12 cellular contexts compared by ENCODE assay signal in genomic region chr11:69926376-69927050, GRCh38.
DNase-seq lines count a peak whose midpoint lies in the region; ATAC-seq, FAIRE-seq and TF ChIP-seq lines count a peak whose summit lies in the region.
"Had no signal": no experiment of that assay in that cellular context is flagged by ENCODE, and none has a peak within 500 bp of the region (broad histone marks: within the 10 kb centered on the region; RNA-seq: fewer than 3 reads in every experiment).

No MANE protein-coding gene starts in this region.

- peak overlapping the region; percentile 14; the same call in 1 of the 2 replicates for H3K23ac ChIP-seq in IMR-90 (ENCODE audit: low read depth, low read length)
- H3K23ac ChIP-seq in H1 (ENCODE audit: insufficient read length) = no peak overlapping the region

- H3K4me1 ChIP-seq in IMR-90 (ENCODE audit: control insufficient read depth, insufficient read depth, low read length) (peaks cover 10% of the 10 kb centered on the region), H1 (replicated peaks in 1 of 4; ENCODE audit: control insufficient read depth in 3 of 4, insufficient read depth in 4 of 4, low read length in 3 of 4) (peaks cover 0 to 3% (median 0%) of the 10 kb centered on the region in 4 experiments; a peak in 1 of 7 replicates), sigmoid colon (peaks cover 0 to 15% (median 11%) of the 10 kb centered on the region in 4 donors)
- H3K4me1 ChIP-seq: SJCRH30 had no signal

- H3K4ac ChIP-seq in IMR-90 (ENCODE audit: low read depth, low read length) (peak overlapping the region; percentile 41), H1 (replicated peaks; ENCODE audit: insufficient read length, low read depth, low read length) (no peak overlapping the region)

- no peak overlapping the region for H4K5ac ChIP-seq in IMR-90 (ENCODE audit: low read depth, low read length)
- no peak overlapping the region for H4K5ac ChIP-seq in H1 (ENCODE audit: insufficient read length, low read depth, low read length)

- H3K4me2 ChIP-seq in IMR-90 (ENCODE audit: low read depth, low read length) (no peak overlapping the region), H1 (ENCODE audit: insufficient read depth in 1 of 2, low read depth in 2 of 2, low read length in 2 of 2) (no peak overlapping the region)

- TF ChIP-seq EP300 in H1 (IDR thresholded peaks at IDR 0.05; ENCODE audit: borderline replicate concordance in 1 of 2, low read depth in 2 of 2, low read length in 2 of 2) (no peak), sigmoid colon (IDR thresholded peaks at IDR 0.05) (no peak)

- H3K56ac ChIP-seq in IMR-90 (ENCODE audit: extremely low read depth, insufficient read depth, low read length) (no peak overlapping the region), H1 (replicated peaks; ENCODE audit: insufficient read length, low read depth, low read length) (no peak overlapping the region)

- H2BK15ac ChIP-seq in IMR-90 (ENCODE audit: low read depth, low read length) = peak overlapping the region; percentile 10; the same call in 1 of the 3 replicates
- H2BK15ac ChIP-seq in H1 (ENCODE audit: low read length) = no peak overlapping the region

- FAIRE-seq in H1 (lab: Jason Lieb, UNC) = no peak
- FAIRE-seq: RCC 7860 had no signal

- H3K4me3 ChIP-seq in AG04450 (ENCODE audit: low read depth, low read length) (no peak overlapping the region), IMR-90 (ENCODE audit: insufficient read depth, low read depth, low read length) (no peak overlapping the region), H1 (ENCODE audit: extremely low read depth in 1 of 4, insufficient read depth in 2 of 4, low read depth in 3 of 4, low read length in 4 of 4) (no peak overlapping the region), sigmoid colon (no peak overlapping the region)
- H3K4me3 ChIP-seq: SJCRH30 had no signal

- H3K9me3 ChIP-seq in AG04450 (ENCODE audit: control insufficient read depth, insufficient read depth, low read length) = peaks cover 10% of the 10 kb centered on the region
- peaks cover 6% of the 10 kb centered on the region for H3K9me3 ChIP-seq in IMR-90 (ENCODE audit: control insufficient read depth, insufficient read depth, low read length)
- 0 out of 4 replicates have a peak, but pooled peaks cover 0 to 2% of the 10 kb centered on the region in 2 experiments for H3K9me3 ChIP-seq in H1 (ENCODE audit: insufficient read depth in 2 of 2, low read depth in 1 of 2, low read length in 1 of 2)
- no peaks in the 10 kb centered on the region for H3K9me3 ChIP-seq in sigmoid colon
- H3K9me3 ChIP-seq: SJCRH30 had no signal

- TF ChIP-seq CTCF in AG04450 (IDR thresholded peaks at IDR 0.05; ENCODE audit: low read depth, low read length) = 0 out of 2 replicates have a peak, but pooled peaks have one; percentile 5
- TF ChIP-seq CTCF in IMR-90 (conservative IDR thresholded peaks at IDR 0.05; ENCODE audit: low read depth, low read length) = no peak
- no peak for TF ChIP-seq CTCF in H1 (IDR thresholded peaks at IDR 0.05; ENCODE audit: control extremely low read depth in 1 of 3, insufficient read depth in 1 of 3, low read depth in 1 of 3, low read length in 3 of 3)
- TF ChIP-seq CTCF in sigmoid colon (IDR thresholded peaks at IDR 0.05) = no peak

- H4K20me1 ChIP-seq in IMR-90 (ENCODE audit: insufficient read depth, low read length) = no peaks in the 10 kb centered on the region
- H4K20me1 ChIP-seq in H1 (replicated peaks in 1 of 2; ENCODE audit: control insufficient read depth in 1 of 2, insufficient read depth in 2 of 2, low read length in 2 of 2) = peaks cover 0 to 2% of the 10 kb centered on the region in 2 experiments

- H2BK20ac ChIP-seq in IMR-90 (ENCODE audit: low read depth, low read length) (peak overlapping the region; percentile 78), H1 (ENCODE audit: low read length) (no peak overlapping the region)

- peaks cover 5% of the 10 kb centered on the region; the same call in 1 of the 2 replicates for H3K9me1 ChIP-seq in IMR-90 (ENCODE audit: insufficient read depth, low read length)

- no peak overlapping the region for H2BK12ac ChIP-seq in H1 (ENCODE audit: low read depth, low read length)

- dilution Hi-C loops in IMR-90 (cut with HindIII; ENCODE audit: low sequenced_read_pairs, unreplicated experiment) = no loop called here

- in situ Hi-C loops in IMR-90 (cut with MboI; ENCODE audit: low sequenced_read_pairs) (no loop called here), ACHN (cut with HindIII; ENCODE audit: low pct_ligation_motif_present, low pct_unique_long_range_greater_than_20kb, low sequenced_read_pairs) (no loop called here)

- ATAC-seq in IMR-90 (ENCODE audit: low read depth) = no peak

- CTCF ChIA-PET in AG04450 (lab: Charles Lee) (interaction anchor here (1.4 to 1.9 kb wide), 2 partner anchors 12 to 16 kb away, joined by 3 to 5 read pairs; no protein-coding TSS in a partner anchor), IMR-90 (lab: Yijun Ruan, JAX) (no interaction called here), H1 (lab: Charles Lee; ENCODE audit: partially characterized antibody) (interaction anchor here (0.7 to 1.4 kb wide), 6 partner anchors 9 to 585 kb away, joined by 3 to 6 read pairs (median 4); no protein-coding TSS in a partner anchor)

- H3K18ac ChIP-seq in IMR-90 (ENCODE audit: low read depth, low read length) (no peak overlapping the region), H1 (ENCODE audit: extremely low read depth, low read length) (no peak overlapping the region)

- intact Hi-C loops in IMR-90 (cut with micrococcal nuclease) (no loop called here), sigmoid colon (cut with DNase I) (no loop called here)

- TF ChIP-seq POLR2A in IMR-90 (IDR thresholded peaks at IDR 0.05; ENCODE audit: low read depth, low read length) (no peak), H1 (IDR thresholded peaks at IDR 0.05; ENCODE audit: control extremely low read depth in 1 of 2, low read depth in 2 of 2, low read length in 2 of 2) (no peak), sigmoid colon (IDR thresholded peaks at IDR 0.05) (no peak)

- H3K27ac ChIP-seq in AG04450 (ENCODE audit: low read depth, low read length) (no peak overlapping the region), IMR-90 (ENCODE audit: insufficient read depth, low read length) (no peak overlapping the region), H1 (ENCODE audit: low read depth, low read length) (no peak overlapping the region), sigmoid colon (peak overlapping the region in 1 of 4 donors; percentile 10)
- H3K27ac ChIP-seq: SJCRH30 had no signal

- H2BK120ac ChIP-seq in IMR-90 (ENCODE audit: low read depth, low read length) (peak overlapping the region; percentile 69), H1 (replicated peaks; ENCODE audit: low read depth, low read length) (no peak overlapping the region)

- peaks cover 6% of the 10 kb centered on the region; the same call in 1 of the 2 replicates for H3K23me2 ChIP-seq in H1 (ENCODE audit: low read depth, low read length)

- H3K79me1 ChIP-seq in IMR-90 (ENCODE audit: low read depth in 1 of 2, low read length in 2 of 2) (no peaks in the 10 kb centered on the region), H1 (ENCODE audit: low read depth, low read length) (no peaks in the 10 kb centered on the region)

- no peak overlapping the region for H2AK9ac ChIP-seq in IMR-90 (replicated peaks; ENCODE audit: low read depth, low read length, poor library complexity)

- WGBS in IMR-90 (ENCODE audit: extremely low coverage in 2 of 2, insufficient read length in 1 of 2), 2 experiments = 67% methylated on average over 3 of the region's 15 CpGs; no CpG with 5 or more reads in 1 of the 2 experiments
- 91% methylated on average over 15 of the region's 15 CpGs; no CpG with 5 or more reads in 1 of the 2 experiments for WGBS in H1 (ENCODE audit: extremely low coverage in 1 of 2, insufficient coverage in 1 of 2, insufficient read length in 1 of 2, insufficient replicate concordance in 2 of 2, low coverage in 1 of 2, low lambda C conversion rate in 2 of 2, missing lambda C conversion rate in 1 of 2), 2 experiments
- 30 to 66% methylated on average over 15 of the region's 15 CpGs for WGBS in sigmoid colon, 2 donors

- H4K8ac ChIP-seq in IMR-90 (ENCODE audit: low read depth in 2 of 2, low read length in 2 of 2) = peak overlapping the region in 1 of 2 experiments; percentile 64; a peak in 1 of 4 replicates
- H4K8ac ChIP-seq in H1 (ENCODE audit: extremely low read depth, insufficient read depth, low read length) = peak overlapping the region; percentile 19; the same call in 1 of the 2 replicates

- TF ChIP-seq RAD21 in IMR-90 (IDR thresholded peaks at IDR 0.05; ENCODE audit: low read length) (no peak), H1 (IDR thresholded peaks at IDR 0.05 in 1 of 2, conservative IDR thresholded peaks at IDR 0.05 in 1 of 2; ENCODE audit: low read depth in 2 of 2, low read length in 2 of 2) (no peak)

- H3K79me2 ChIP-seq in H1 (ENCODE audit: control insufficient read depth in 1 of 2, insufficient read depth in 2 of 2, low read length in 2 of 2) = no peaks in the 10 kb centered on the region

- H3K14ac ChIP-seq in IMR-90 (replicated peaks; ENCODE audit: low read depth, low read length) = peak overlapping the region; percentile 64
- H3K14ac ChIP-seq in H1 (ENCODE audit: insufficient read length) = no peak overlapping the region

- BruUV-seq in IMR-90 (replicated peaks; lab: Mats Ljungman, UMichigan) = no TSS peak

- POLR2A ChIA-PET in AG04450 (lab: Yijun Ruan, JAX) = no interaction called here
- POLR2A ChIA-PET in IMR-90 (lab: Charles Lee; ENCODE audit: unreplicated experiment) = no interaction called here
- POLR2A ChIA-PET in H1 (lab: Charles Lee; ENCODE audit: partially characterized antibody) = no interaction called here

- H2BK5ac ChIP-seq in IMR-90 (ENCODE audit: low read depth, low read length, poor library complexity, severe bottlenecking) = no peak overlapping the region
- H2BK5ac ChIP-seq in H1 (ENCODE audit: low read depth, low read length) = no peak overlapping the region

- H2AK5ac ChIP-seq in IMR-90 (ENCODE audit: low read depth, low read length) = peak overlapping the region; percentile 57; the same call in 1 of the 2 replicates
- no peak overlapping the region for H2AK5ac ChIP-seq in H1 (ENCODE audit: low read depth, low read length)

- H3K27me3 ChIP-seq in AG04450 (ENCODE audit: control insufficient read depth, insufficient read depth, low read length) (peaks cover 32% of the 10 kb centered on the region), IMR-90 (ENCODE audit: control insufficient read depth, insufficient read depth, low read length) (peaks cover 8% of the 10 kb centered on the region; the same call in 1 of the 2 replicates), H1 (replicated peaks in 1 of 4; ENCODE audit: control insufficient read depth in 3 of 4, extremely low read depth in 1 of 4, insufficient read depth in 3 of 4, low read length in 3 of 4) (peaks cover 0 to 6% (median under 1%) of the 10 kb centered on the region in 4 experiments; a peak in 2 of 7 replicates), sigmoid colon (peaks cover 4 to 50% (median 6%) of the 10 kb centered on the region in 3 donors)

- H3K36me3 ChIP-seq in IMR-90 (ENCODE audit: control insufficient read depth, insufficient read depth, low read length) (no peaks in the 10 kb centered on the region), H1 (ENCODE audit: control insufficient read depth in 2 of 4, insufficient read depth in 4 of 4, low read length in 3 of 4) (no peaks in the 10 kb centered on the region), sigmoid colon (no peaks in the 10 kb centered on the region)
- H3K36me3 ChIP-seq: SJCRH30 had no signal

- H3K9ac ChIP-seq in IMR-90 (ENCODE audit: low read depth, low read length) (no peak overlapping the region), H1 (replicated peaks in 1 of 4; ENCODE audit: extremely low read depth in 1 of 4, low read depth in 3 of 4, low read length in 3 of 4) (no peak overlapping the region)

- no peak for DNase-seq in AG04450 (ENCODE audit: low read depth, low spot score)
- DNase-seq in IMR-90 = no peak
- no peak for DNase-seq in H1 (ENCODE audit: low read depth in 1 of 2, low spot score in 2 of 2)
- DNase-seq in sigmoid colon = peak; percentile 52
- no peak for DNase-seq in activated gamma-delta T cell (lab: John Stamatoyannopoulos, UW)
- DNase-seq in DMS 273 (lab: John Stamatoyannopoulos, UW; ENCODE audit: unreplicated experiment) = no peak
- DNase-seq in ACHN = no peak
- DNase-seq: NCI-H1436, NCI-H2029 treated with DMSO at 0.1 percent for 48 hours, NCI-H524, SJCRH30 had no signal

- peak overlapping the region; percentile 1; the same call in 1 of the 2 replicates for H4K91ac ChIP-seq in IMR-90 (ENCODE audit: insufficient read depth, low read depth, low read length)
- H4K91ac ChIP-seq in H1 (replicated peaks; ENCODE audit: insufficient read length, low read length) = no peak overlapping the region

- H2AFZ ChIP-seq in IMR-90 (replicated peaks; ENCODE audit: low read length, poor library complexity) (peak overlapping the region; percentile 40), H1 (ENCODE audit: low read length) (no peak overlapping the region)
